Comparison of ENCODE assay signal across 13 cellular contexts in genomic region chr4:121998024-121998423, GRCh38. TPM values are rescaled to one million over a fixed set of nuclear protein-coding genes. Genes with fewer than 3 reads are reported as not detected.
DNase-seq lines count a peak whose midpoint lies in the region; TF ChIP-seq lines count a peak whose summit lies in the region.
"Had no signal": no experiment of that assay in that cellular context is flagged by ENCODE, and none has a peak within 500 bp of the region (broad histone marks: within the 10 kb centered on the region; RNA-seq: fewer than 3 reads in every experiment).

No MANE protein-coding gene starts in this region.

- TF ChIP-seq EP300 in transverse colon (IDR thresholded peaks at IDR 0.05; ENCODE audit: low read depth): no peak

- DNase-seq in A673 (ENCODE audit: low spot score): peak; percentile 48
- peak; percentile 6 for DNase-seq in DMS79 treated with DMSO at 0.1 percent for 48 hours (lab: John Stamatoyannopoulos, UW)
- DNase-seq in NCI-H510A treated with DMSO at 0.1 percent for 48 hours (lab: John Stamatoyannopoulos, UW): peak; percentile 29
- DNase-seq in erythroblast (lab: John Stamatoyannopoulos, UW): peak; percentile 3 to 19
- no peak for DNase-seq in RWPE1 (ENCODE audit: low spot score)
- DNase-seq in NCI-H1930 (lab: John Stamatoyannopoulos, UW): no peak
- no peak for DNase-seq in transverse colon
- no peak for DNase-seq in NCI-H2029 treated with DMSO at 0.1 percent for 48 hours (lab: John Stamatoyannopoulos, UW)
- DNase-seq: activated naive CD4-positive, alpha-beta T cell; Caco-2; head of caudate nucleus; MV-4-11 had no signal

- H3K27me3 ChIP-seq in A673 (replicated peaks; ENCODE audit: insufficient read depth, low read depth, low read length, poor library complexity) (no peaks in the 10 kb centered on the region), transverse colon (peaks cover 4% of the 10 kb centered on the region)

- H3K36me3 ChIP-seq in A673 (ENCODE audit: insufficient read depth, low read length, poor library complexity, severe bottlenecking): no peaks in the 10 kb centered on the region
- H3K36me3 ChIP-seq in transverse colon: no peaks in the 10 kb centered on the region

- WGBS in transverse colon (ENCODE audit: low coverage in 1 of 2), 2 donors: 56 to 65% methylated on average over 3 to 4 of the region's 4 CpGs

- POLR2A ChIA-PET in A673 (lab: Charles Lee; ENCODE audit: low non-redundant PET): no interaction called here
- POLR2A ChIA-PET in RWPE1 (lab: Yijun Ruan, JAX; ENCODE audit: low non-redundant PET): no interaction called here

- TF ChIP-seq CTCF in A673 (conservative IDR thresholded peaks at IDR 0.05; ENCODE audit: low read depth, low read length) (peak; percentile 42; the same call in 1 of the 2 replicates), RWPE1 (conservative IDR thresholded peaks at IDR 0.05; ENCODE audit: low read depth) (no peak), transverse colon (IDR thresholded peaks at IDR 0.05) (no peak)

- intact Hi-C loops in A673 (cut with micrococcal nuclease; ENCODE audit: unreplicated experiment): no loop called here
- intact Hi-C loops in transverse colon (cut with DNase I; ENCODE audit: low total_unique reads): no loop called here

- no TSS peak for BruUV-seq in A673 (replicated peaks; lab: Mats Ljungman, UMichigan)

- H3K4me3 ChIP-seq in A673 (ENCODE audit: low read depth, low read length, poor library complexity, severe bottlenecking) (no peak overlapping the region), transverse colon (no peak overlapping the region)
- H3K4me3 ChIP-seq: skin epidermis had no signal

- H3K4me1 ChIP-seq in A673 (ENCODE audit: insufficient read depth, low read length, poor library complexity, severe bottlenecking) (no peaks in the 10 kb centered on the region), transverse colon (no peaks in the 10 kb centered on the region)

- TF ChIP-seq POLR2A in erythroblast (IDR thresholded peaks at IDR 0.05; ENCODE audit: low read length) (no peak), transverse colon (IDR thresholded peaks at IDR 0.05) (no peak)

- in situ Hi-C loops in transverse colon (cut with MboI; ENCODE audit: low pct_ligation_motif_present in 1 of 4, low pct_unique_long_range_greater_than_20kb in 1 of 4, low sequenced_read_pairs in 3 of 4): no loop called here

- CTCF ChIA-PET in A673 (lab: Charles Lee) (interaction anchor here (0.9 kb wide), 1 partner anchor 47 kb away, joined by 3 read pairs; no protein-coding TSS in a partner anchor), RWPE1 (lab: Yijun Ruan, JAX) (no interaction called here)

- H3K27ac ChIP-seq in A673 (ENCODE audit: low read depth, low read length, poor library complexity, severe bottlenecking) (no peak overlapping the region), RWPE1 (no peak overlapping the region), transverse colon (no peak overlapping the region)
- H3K27ac ChIP-seq: skin epidermis had no signal

- no peaks in the 10 kb centered on the region for H3K9me3 ChIP-seq in A673 (ENCODE audit: low read depth, low read length, poor library complexity, severe bottlenecking)
- no peaks in the 10 kb centered on the region for H3K9me3 ChIP-seq in transverse colon
- H3K9me3 ChIP-seq: Caco-2 had no signal

RNA-seq across cellular contexts. Expression of gene TRPC3, which starts 46.2 kb away (rescaled TPM):
- total RNA-seq in A673 (2021) (0.24 and 0.28 TPM in 2 replicates), transverse colon (1 to 10 TPM in 3 of 4 donors, not detected in 1; 1.1 to 3.4 (median 1.7) TPM)

Comparison
In these comparisons a context has a peak if more than half of its experiments do, and no peak if none do; other contexts are left out.
1. DNase-seq: peak in A673 (single experiment), DMS79 treated with DMSO at 0.1 percent for 48 hours (single experiment), NCI-H510A treated with DMSO at 0.1 percent for 48 hours (single experiment) and erythroblast (2 of 2); none in RWPE1 (single experiment), NCI-H1930 (0 of 2), transverse colon (single experiment) and NCI-H2029 treated with DMSO at 0.1 percent for 48 hours (single experiment).